In genomic region chr3:64575211-64575844, GRCh38 we compare ENCODE assay signal across 8 cellular contexts.
DNase-seq lines count a peak whose midpoint lies in the region; ATAC-seq and TF ChIP-seq lines count a peak whose summit lies in the region.

No MANE protein-coding gene starts in this region.

- no peaks in the 10 kb centered on the region for H3K79me2 ChIP-seq in parathyroid adenoma

- H3K4me3 ChIP-seq in cardiac fibroblast (replicated peaks in 1 of 2; ENCODE audit: low read depth in 2 of 2, low read length in 2 of 2) (no peak overlapping the region), parathyroid adenoma (ENCODE audit: low read depth, low read length) (no peak overlapping the region)

- no peak overlapping the region for H3K9ac ChIP-seq in parathyroid adenoma

- H3K36me3 ChIP-seq in parathyroid adenoma (ENCODE audit: control insufficient read depth, insufficient read depth, low read length) = no peaks in the 10 kb centered on the region

- ATAC-seq in GM21381 (IDR thresholded peaks at IDR 0.05; ENCODE audit: unreplicated experiment) = peak; percentile 90
- no peak for ATAC-seq in stimulated activated naive CD8-positive, alpha-beta T cell treated with anti-CD3 and anti-CD28 coated beads, Interleukin-15, Interleukin-2, amounts not matched to agents 100 U/mL and 50 U/mL, for 24 hours

- H3K4me2 ChIP-seq in parathyroid adenoma (ENCODE audit: low read length) = no peak overlapping the region

- H2AFZ ChIP-seq in parathyroid adenoma = no peak overlapping the region

- no peak overlapping the region for H3K27ac ChIP-seq in parathyroid adenoma

- H3K27me3 ChIP-seq in parathyroid adenoma (ENCODE audit: control insufficient read depth, insufficient read depth, low read length) = no peaks in the 10 kb centered on the region

- no peaks in the 10 kb centered on the region for H3K9me3 ChIP-seq in parathyroid adenoma (ENCODE audit: control insufficient read depth, low read length)

- peak; percentile 29 for DNase-seq in ELR (ENCODE audit: low read depth)
- peak; percentile 15 for DNase-seq in HT-29 (ENCODE audit: low spot score)
- peak; percentile 35 to 43 for DNase-seq in cardiac fibroblast (ENCODE audit: low read depth in 2 of 2)
- DNase-seq in stimulated activated naive CD8-positive, alpha-beta T cell treated with anti-CD3 and anti-CD28 coated beads, Interleukin-15, Interleukin-2, amounts not matched to agents 100 U/mL and 50 U/mL, for 24 hours = no peak
- DNase-seq in GDM1 (lab: John Stamatoyannopoulos, UW) = no peak
- DNase-seq in activated gamma-delta T cell treated with Interleukin-2 at 50 U/mL for 16 hours = no peak

- no peaks in the 10 kb centered on the region for H3K4me1 ChIP-seq in parathyroid adenoma

- TF ChIP-seq CTCF in cardiac fibroblast (IDR thresholded peaks at IDR 0.05; ENCODE audit: low read depth, low read length) (peak; percentile 59), parathyroid adenoma (IDR thresholded peaks at IDR 0.05) (peak; percentile 33)

Comparison
In these comparisons a context has a peak if more than half of its experiments do, and no peak if none do; other contexts are left out.
1. DNase-seq: peak in ELR (single experiment), HT-29 (single experiment) and cardiac fibroblast (2 of 2); none in stimulated activated naive CD8-positive, alpha-beta T cell treated with anti-CD3 and anti-CD28 coated beads, Interleukin-15, Interleukin-2, amounts not matched to agents 100 U/mL and 50 U/mL, for 24 hours (single experiment), GDM1 (single experiment) and activated gamma-delta T cell treated with Interleukin-2 at 50 U/mL for 16 hours (single experiment).